In the genomic region with DNA sequence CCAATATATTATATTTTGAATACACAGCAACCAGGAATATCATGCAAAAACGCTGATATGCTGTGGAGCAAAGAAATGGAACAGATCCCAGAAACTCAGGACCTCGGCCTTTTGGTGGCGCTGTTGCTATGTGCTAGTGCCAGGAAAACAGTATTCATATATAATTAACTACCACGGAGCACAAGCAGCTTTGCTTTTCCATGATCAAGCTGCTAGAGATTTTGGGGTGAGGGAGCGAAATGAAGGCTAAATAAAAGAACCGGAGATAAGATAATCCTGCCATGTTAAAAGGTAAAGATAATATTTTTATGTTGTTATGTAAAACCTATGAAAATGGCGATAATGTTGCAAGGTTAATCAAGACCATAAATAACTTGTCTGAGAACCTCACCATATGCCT, we compare ENCODE assay signal across 9 cellular contexts.
DNase-seq lines count a peak whose midpoint lies in the region; ATAC-seq, FAIRE-seq and TF ChIP-seq lines count a peak whose summit lies in the region.
"Had no signal": no experiment of that assay in that cellular context is flagged by ENCODE, and none has a peak within 500 bp of the region (broad histone marks: within the 10 kb centered on the region; RNA-seq: fewer than 3 reads in every experiment).

No MANE protein-coding gene starts in this region.

- no peak for ATAC-seq in GM21723 (IDR thresholded peaks at IDR 0.05; ENCODE audit: unreplicated experiment)
- no peak for ATAC-seq in HG02571 (IDR thresholded peaks at IDR 0.05; ENCODE audit: unreplicated experiment)

- no peaks in the 10 kb centered on the region for H3K27me3 ChIP-seq in BJ (ENCODE audit: control insufficient read depth, insufficient read depth, low read length)
- no peaks in the 10 kb centered on the region for H3K27me3 ChIP-seq in keratinocyte (ENCODE audit: control insufficient read depth, extremely low read depth, insufficient read depth, low read length)

- H3K36me3 ChIP-seq in BJ (ENCODE audit: control insufficient read depth, insufficient read depth, low read length) (no peaks in the 10 kb centered on the region), keratinocyte (ENCODE audit: control insufficient read depth in 2 of 2, extremely low read depth in 1 of 2, insufficient read depth in 2 of 2, low read length in 2 of 2) (no peaks in the 10 kb centered on the region)

- H3K4me1 ChIP-seq in keratinocyte (ENCODE audit: control insufficient read depth, extremely low read depth, insufficient read depth, low read length): no peaks in the 10 kb centered on the region
- H3K4me1 ChIP-seq: parathyroid adenoma had no signal

- no peaks in the 10 kb centered on the region for H3K9me3 ChIP-seq in keratinocyte (ENCODE audit: control insufficient read depth, low read depth, low read length)

- H3K9me1 ChIP-seq in keratinocyte (ENCODE audit: control insufficient read depth, extremely low read depth, insufficient read depth, low read length): no peaks in the 10 kb centered on the region

- no peak overlapping the region for H3K9ac ChIP-seq in keratinocyte (ENCODE audit: control insufficient read depth, extremely low read depth, insufficient read depth, low read length)
- H3K9ac ChIP-seq: parathyroid adenoma had no signal

- in situ Hi-C loops in astrocyte of the spinal cord (cut with HindIII; ENCODE audit: low sequenced_read_pairs): no loop called here

- peak overlapping the region; percentile 35 for H2AFZ ChIP-seq in keratinocyte (ENCODE audit: control insufficient read depth, low read length)
- H2AFZ ChIP-seq: parathyroid adenoma had no signal

- dilution Hi-C loops in keratinocyte (cut with MboI; ENCODE audit: extremely low pct_ligation_motif_present, low sequenced_read_pairs): no loop called here

- peak; percentile 59 for FAIRE-seq in keratinocyte (lab: Jason Lieb, UNC)

- CTCF ChIA-PET in BJ (lab: Yijun Ruan, JAX): interaction anchor here (0.6 to 2.8 kb wide), 29 partner anchors 8 to 1034 kb away, joined by 3 to 40 read pairs (median 3); no protein-coding TSS in a partner anchor

- no peaks in the 10 kb centered on the region for H4K20me1 ChIP-seq in keratinocyte (ENCODE audit: control insufficient read depth, extremely low read depth, insufficient read depth, low read length)

- POLR2A ChIA-PET in BJ (lab: Charles Lee): no interaction called here

- no peaks in the 10 kb centered on the region for H3K79me2 ChIP-seq in keratinocyte (ENCODE audit: control insufficient read depth, insufficient read depth, low read length)
- H3K79me2 ChIP-seq: parathyroid adenoma had no signal

- TF ChIP-seq CTCF in BJ (IDR thresholded peaks at IDR 0.05; ENCODE audit: insufficient read depth, low read depth, low read length): peak; percentile 84
- peak; percentile 80 for TF ChIP-seq CTCF in astrocyte of the spinal cord (IDR thresholded peaks at IDR 0.05; ENCODE audit: low read depth, low read length)
- peak; percentile 71 to 76 (median 73) for TF ChIP-seq CTCF in keratinocyte (optimal IDR thresholded peaks at IDR 0.05 in 1 of 3, IDR thresholded peaks at IDR 0.05 in 1 of 3, conservative IDR thresholded peaks at IDR 0.05 in 1 of 3; ENCODE audit: extremely low read depth in 1 of 3, insufficient read depth in 2 of 3, low read length in 3 of 3)

- H3K4me3 ChIP-seq in BJ (ENCODE audit: low read depth, low read length) (no peak overlapping the region), astrocyte of the spinal cord (ENCODE audit: low read depth, low read length) (no peak overlapping the region), keratinocyte (ENCODE audit: control insufficient read depth in 2 of 3, extremely low read depth in 1 of 3, insufficient read depth in 2 of 3, low read depth in 1 of 3, low read length in 3 of 3) (no peak overlapping the region)

- H3K4me2 ChIP-seq in keratinocyte (ENCODE audit: control insufficient read depth, extremely low read depth, insufficient read depth, low read depth, low read length): no peak overlapping the region

- no peak for DNase-seq in BJ (ENCODE audit: low read depth)
- peak; percentile 8 for DNase-seq in GM19240 (ENCODE audit: insufficient read length, low spot score)
- DNase-seq in NCI-H69 (lab: John Stamatoyannopoulos, UW): peak; percentile 74
- DNase-seq in astrocyte of the spinal cord (ENCODE audit: low read depth, low spot score): peak; percentile 68
- no peak for DNase-seq in keratinocyte (ENCODE audit: low read depth, low spot score)
- DNase-seq in substantia nigra (lab: John Stamatoyannopoulos, UW): peak in 26 of 49 donors; percentile 1 to 43 (median 20)

- H3K27ac ChIP-seq in keratinocyte (ENCODE audit: control insufficient read depth, insufficient read depth, low read length) (no peak overlapping the region), substantia nigra (ENCODE audit: low read depth, low read length, poor library complexity, severe bottlenecking) (no peak overlapping the region)
- H3K27ac ChIP-seq: parathyroid adenoma had no signal

Comparison
In these comparisons a context has a peak if more than half of its experiments do, and no peak if none do; other contexts are left out.
1. DNase-seq: peak in GM19240 (single experiment), NCI-H69 (single experiment), astrocyte of the spinal cord (single experiment) and substantia nigra (26 of 49); none in BJ (single experiment) and keratinocyte (single experiment).
2. Peak in every context shown above with its lines, with median percentiles within 50 percentile points of each other: CTCF ChIP-seq.